ENCODE assay signal across 33 cellular contexts in genomic region chr9:978117-978830, GRCh38. TPM values are rescaled to one million over a fixed set of nuclear protein-coding genes. Genes with fewer than 3 reads are reported as not detected.
DNase-seq lines count a peak whose midpoint lies in the region; ATAC-seq lines count a peak whose summit lies in the region.
"Had no signal": no experiment of that assay in that cellular context is flagged by ENCODE, and none has a peak within 500 bp of the region (broad histone marks: within the 10 kb centered on the region; RNA-seq: fewer than 3 reads in every experiment).

No MANE protein-coding gene starts in this region.

- DNase-seq in activated T-helper 2 cell treated with anti-CD3 and anti-CD28 coated beads, Interferon-gamma antibody, Interleukin-2, Interleukin-4, amounts not matched to agents 10 μg/mL and 5 μg/mL and 100 μg/mL, durations not matched to agents 14 hours and 24 hours and 36 hours (ENCODE audit: low spot score): no peak
- DNase-seq in mesendoderm: peak; percentile 21
- DNase-seq in ACHN: no peak
- no peak for DNase-seq in G401 (ENCODE audit: low spot score)
- DNase-seq: activated CD4-positive, alpha-beta T cell treated with anti-CD3 and anti-CD28 coated beads for 1 hour; activated CD8-positive, alpha-beta memory T cell treated with anti-CD3 and anti-CD28 coated beads for 24 hours; activated naive CD4-positive, alpha-beta T cell treated with anti-CD3 and anti-CD28 coated beads for 36 hours; activated T-cell treated with anti-CD3 and anti-CD28 coated beads, Interleukin-2, amount 50 U/mL, for 4 hours; Calu3; colonic mucosa; effector memory CD4-positive, alpha-beta T cell; foreskin melanocyte; immature natural killer cell; NCI-H1436; occipital lobe; stimulated activated CD4-positive, alpha-beta T cell treated with anti-CD3 and anti-CD28 coated beads, Interleukin-1b, Interleukin-23, amount 100 ng/mL, for 48 hours; stimulated activated CD8-positive, alpha-beta memory T cell treated with anti-CD3 and anti-CD28 coated beads, Interleukin-4, amount 100 ng/mL, for 48 hours; stomach; T-cell had no signal

- H3K9me3 Mint-ChIP-seq in IgD-negative memory B cell: peaks cover 0 to 8% (median 0%) of the 10 kb centered on the region in 3 donors
- no peaks in the 10 kb centered on the region for H3K9me3 Mint-ChIP-seq in activated T-helper 2 cell treated with anti-CD3 and anti-CD28 coated beads, Interferon-gamma antibody, Interleukin-2, Interleukin-4, amounts not matched to agents 10 μg/mL and 5 μg/mL and 100 μg/mL, durations not matched to agents 14 hours and 24 hours and 36 hours
- H3K9me3 Mint-ChIP-seq: activated naive CD4-positive, alpha-beta T cell treated with anti-CD3 and anti-CD28 coated beads for 36 hours; activated T-cell treated with anti-CD3 and anti-CD28 coated beads, Interleukin-2, amount 50 U/mL, for 4 hours; T-cell had no signal

- H3K27me3 Mint-ChIP-seq in IgD-negative memory B cell: peaks cover 68% of the 10 kb centered on the region
- peaks cover 84% of the 10 kb centered on the region for H3K27me3 Mint-ChIP-seq in activated T-helper 2 cell treated with anti-CD3 and anti-CD28 coated beads, Interferon-gamma antibody, Interleukin-2, Interleukin-4, amounts not matched to agents 10 μg/mL and 5 μg/mL and 100 μg/mL, durations not matched to agents 14 hours and 24 hours and 36 hours (ENCODE audit: low read depth)

- peak overlapping the region in 2 of 3 donors; percentile 47 to 71 for H3K27ac Mint-ChIP-seq in IgD-negative memory B cell
- H3K27ac Mint-ChIP-seq in activated T-helper 2 cell treated with anti-CD3 and anti-CD28 coated beads, Interferon-gamma antibody, Interleukin-2, Interleukin-4, amounts not matched to agents 10 μg/mL and 5 μg/mL and 100 μg/mL, durations not matched to agents 14 hours and 24 hours and 36 hours: peak overlapping the region; percentile 26
- H3K27ac Mint-ChIP-seq: activated naive CD4-positive, alpha-beta T cell treated with anti-CD3 and anti-CD28 coated beads for 36 hours; immature natural killer cell; T-cell had no signal

- H3K36me3 Mint-ChIP-seq in IgD-negative memory B cell: no peaks in the 10 kb centered on the region
- H3K36me3 Mint-ChIP-seq in activated T-helper 2 cell treated with anti-CD3 and anti-CD28 coated beads, Interferon-gamma antibody, Interleukin-2, Interleukin-4, amounts not matched to agents 10 μg/mL and 5 μg/mL and 100 μg/mL, durations not matched to agents 14 hours and 24 hours and 36 hours (ENCODE audit: low read depth): no peaks in the 10 kb centered on the region
- H3K36me3 Mint-ChIP-seq: immature natural killer cell, T-cell had no signal

- no peak overlapping the region for H2AK5ac ChIP-seq in mesendoderm (ENCODE audit: low read length)

- intact Hi-C loops in activated T-helper 2 cell treated with anti-CD3 and anti-CD28 coated beads, Interferon-gamma antibody, Interleukin-2, Interleukin-4, amounts not matched to agents 10 μg/mL and 5 μg/mL and 100 μg/mL, durations not matched to agents 14 hours and 24 hours and 36 hours (cut with micrococcal nuclease): no loop called here

- no peak overlapping the region for H2BK15ac ChIP-seq in mesendoderm (replicated peaks; ENCODE audit: low read depth)

- no CpG with 5 or more reads among the region's 12 CpGs for WGBS in mesendoderm (ENCODE audit: extremely low coverage, insufficient coverage, low lambda C conversion rate)

- H3K4me2 ChIP-seq in mesendoderm (ENCODE audit: low read length): no peak overlapping the region
- H3K4me2 ChIP-seq: smooth muscle cell had no signal

- no peak for ATAC-seq in HG03442 (IDR thresholded peaks at IDR 0.05; ENCODE audit: unreplicated experiment)
- ATAC-seq: activated T-cell treated with anti-CD3 and anti-CD28 coated beads, Interleukin-2, amount 50 U/mL, for 4 hours; esophagus mucosa; left lobe of liver; T-cell had no signal

- H3K9me3 ChIP-seq in skeletal muscle tissue (ENCODE audit: control insufficient read depth in 3 of 3, low read length in 3 of 3): no peaks in the 10 kb centered on the region
- H3K9me3 ChIP-seq: colonic mucosa, stomach, upper lobe of left lung had no signal

- H4K8ac ChIP-seq in mesendoderm (ENCODE audit: low read depth, low read length): no peak overlapping the region

- peak overlapping the region in 1 of 4 donors; percentile 72 for H3K4me3 Mint-ChIP-seq in IgD-negative memory B cell
- H3K4me3 Mint-ChIP-seq in activated T-helper 2 cell treated with anti-CD3 and anti-CD28 coated beads, Interferon-gamma antibody, Interleukin-2, Interleukin-4, amounts not matched to agents 10 μg/mL and 5 μg/mL and 100 μg/mL, durations not matched to agents 14 hours and 24 hours and 36 hours (ENCODE audit: low read depth): no peak overlapping the region
- H3K4me3 Mint-ChIP-seq: activated naive CD4-positive, alpha-beta T cell treated with anti-CD3 and anti-CD28 coated beads for 36 hours; activated T-cell treated with anti-CD3 and anti-CD28 coated beads, Interleukin-2, amount 50 U/mL, for 4 hours; T-cell had no signal

- no peak overlapping the region for H3K56ac ChIP-seq in mesendoderm (ENCODE audit: low read length)

- H3K18ac ChIP-seq in mesendoderm (ENCODE audit: low read length): no peak overlapping the region

- H3K27ac ChIP-seq in mesendoderm (ENCODE audit: low read depth, low read length): no peak overlapping the region
- H3K27ac ChIP-seq in skeletal muscle tissue (ENCODE audit: low read depth, low read length): peak overlapping the region; percentile 58
- H3K27ac ChIP-seq: colonic mucosa, hepatocyte, HL-60, RWPE1, stomach, upper lobe of left lung had no signal

- peaks cover 4 to 20% (median 7%) of the 10 kb centered on the region in 3 donors for H3K4me1 Mint-ChIP-seq in IgD-negative memory B cell
- H3K4me1 Mint-ChIP-seq in activated T-helper 2 cell treated with anti-CD3 and anti-CD28 coated beads, Interferon-gamma antibody, Interleukin-2, Interleukin-4, amounts not matched to agents 10 μg/mL and 5 μg/mL and 100 μg/mL, durations not matched to agents 14 hours and 24 hours and 36 hours (ENCODE audit: low read depth): peaks cover 2% of the 10 kb centered on the region

- H3K4me3 ChIP-seq in mesendoderm (ENCODE audit: low read length): no peak overlapping the region
- peak overlapping the region in 1 of 3 donors; percentile 13 for H3K4me3 ChIP-seq in skeletal muscle tissue (ENCODE audit: low read length in 3 of 3)
- H3K4me3 ChIP-seq: colonic mucosa, hepatocyte, smooth muscle cell, stomach had no signal

- H3K27me3 ChIP-seq in mesendoderm (ENCODE audit: insufficient read depth, low read length, poor library complexity): peaks cover 81% of the 10 kb centered on the region
- H3K27me3 ChIP-seq in skeletal muscle tissue (ENCODE audit: control insufficient read depth in 3 of 3, insufficient read depth in 3 of 3, low read length in 3 of 3): peaks cover 61 to 63% (median 62%) of the 10 kb centered on the region in 3 donors

- no peak overlapping the region for H4K5ac ChIP-seq in mesendoderm (ENCODE audit: low read length)

- H3K79me2 ChIP-seq in mesendoderm (ENCODE audit: control insufficient read depth, insufficient read depth, low read length): no peaks in the 10 kb centered on the region
- H3K79me2 ChIP-seq: hepatocyte had no signal

- no peaks in the 10 kb centered on the region for H3K36me3 ChIP-seq in mesendoderm (ENCODE audit: control insufficient read depth, insufficient read depth, low read length)
- no peaks in the 10 kb centered on the region for H3K36me3 ChIP-seq in skeletal muscle tissue (ENCODE audit: control insufficient read depth in 3 of 3, insufficient read depth in 3 of 3, low read length in 3 of 3)
- H3K36me3 ChIP-seq: colonic mucosa, stomach, upper lobe of left lung had no signal

- H3K4me1 ChIP-seq in mesendoderm (ENCODE audit: control insufficient read depth, low read depth, low read length) (no peaks in the 10 kb centered on the region), skeletal muscle tissue (ENCODE audit: control insufficient read depth in 3 of 3, insufficient read depth in 3 of 3, low read length in 3 of 3) (peaks cover 0 to 9% (median 4%) of the 10 kb centered on the region in 3 donors)
- H3K4me1 ChIP-seq: colonic mucosa had no signal

- H3K79me1 ChIP-seq in mesendoderm (ENCODE audit: low read length): no peaks in the 10 kb centered on the region

- H3K23ac ChIP-seq in mesendoderm (ENCODE audit: low read length): no peak overlapping the region

- H3K4ac ChIP-seq in mesendoderm (ENCODE audit: low read depth, low read length): no peak overlapping the region

- H3K9ac ChIP-seq in mesendoderm (ENCODE audit: low read length) (no peak overlapping the region), skeletal muscle tissue (ENCODE audit: low read depth in 1 of 3, low read length in 3 of 3) (peak overlapping the region in 1 of 3 donors; percentile 60)

- in situ Hi-C loops in ACHN (cut with HindIII; ENCODE audit: low pct_ligation_motif_present, low pct_unique_long_range_greater_than_20kb, low sequenced_read_pairs) (no loop called here), G401 (cut with HindIII; ENCODE audit: low sequenced_read_pairs) (no loop called here)

- H2BK5ac ChIP-seq in mesendoderm (ENCODE audit: low read length): no peak overlapping the region

- H2BK120ac ChIP-seq in mesendoderm (ENCODE audit: low read depth, low read length): no peak overlapping the region

RNA-seq across cellular contexts. Expression of gene DMRT3, which starts 1.8 kb away (rescaled TPM):
- not detected for polyA plus RNA-seq in IgD-negative memory B cell
- total RNA-seq in activated T-helper 2 cell treated with anti-CD3 and anti-CD28 coated beads, Interferon-gamma antibody, Interleukin-2, Interleukin-4, amounts not matched to agents 10 μg/mL and 5 μg/mL and 100 μg/mL, durations not matched to agents 14 hours and 24 hours and 36 hours: not detected in 2 replicates
- polyA plus RNA-seq in mesendoderm (2013, experiment 1 of 2): 0.10 TPM
- 0.07 TPM for polyA plus RNA-seq in mesendoderm (2013, experiment 2 of 2)
- under 0.01 TPM for total RNA-seq in skeletal muscle tissue
- total RNA-seq in G401 (2014; rRNA removed; shearing (Covaris generic)): not detected in 2 replicates
- total RNA-seq: activated naive CD4-positive, alpha-beta T cell treated with anti-CD3 and anti-CD28 coated beads for 36 hours; activated T-cell treated with anti-CD3 and anti-CD28 coated beads, Interleukin-2, amount 50 U/mL, for 4 hours; Calu3; colonic mucosa; Daoy; esophagus mucosa; hepatocyte; left lobe of liver; OCI-LY7; SK-MEL-5; smooth muscle cell; stomach; T-cell had no signal
- polyA plus RNA-seq: CD14-positive monocyte, immature natural killer cell, smooth muscle cell had no signal
